ENCODE assay signal across 8 cellular contexts in the genomic region with DNA sequence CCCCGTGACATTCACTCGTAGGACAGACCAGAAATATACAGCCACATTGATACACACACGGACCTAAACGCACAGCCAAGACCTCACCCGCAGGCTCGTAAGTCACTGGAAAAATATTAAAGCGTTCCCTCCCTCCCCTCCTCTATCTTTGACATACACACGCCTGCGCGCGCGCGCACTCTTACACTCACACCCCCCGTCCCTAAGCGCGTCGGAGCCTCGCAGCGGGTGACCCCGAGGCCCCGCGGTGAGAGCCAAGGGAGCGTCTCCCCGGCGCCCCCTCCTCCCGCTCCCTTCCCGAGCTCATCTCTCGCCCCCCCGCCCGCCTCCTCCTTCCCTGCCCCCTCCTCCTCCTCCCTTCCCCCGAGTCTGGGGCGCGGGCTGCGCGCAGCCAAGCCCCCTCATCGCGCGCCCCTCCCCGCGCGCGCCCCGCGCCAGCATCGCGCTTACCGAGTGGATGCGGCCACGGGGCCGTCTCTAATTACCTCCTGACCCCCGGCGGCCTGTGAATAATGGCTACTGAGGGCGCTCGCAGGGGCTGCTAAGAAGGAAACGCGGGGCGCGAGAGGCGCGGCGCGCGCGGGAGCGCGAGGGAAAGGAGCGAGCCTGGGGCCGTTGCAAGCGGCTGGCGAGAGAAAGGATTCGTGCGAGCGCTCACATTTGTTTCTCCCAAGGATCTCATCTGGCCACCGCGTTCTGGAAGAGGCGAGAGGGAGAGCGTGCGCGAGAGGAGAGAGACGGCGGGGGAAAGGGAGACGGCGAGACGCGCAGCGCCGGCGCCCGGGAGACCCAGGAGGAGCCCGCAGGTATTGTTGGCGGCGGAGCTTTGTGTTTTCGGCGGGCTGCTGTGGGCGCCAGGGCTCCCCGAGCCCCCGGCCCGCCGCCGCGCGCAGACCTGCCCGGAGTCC. TPM values are rescaled to one million over a fixed set of nuclear protein-coding genes. Genes with fewer than 3 reads are reported as not detected.
DNase-seq lines count a peak whose midpoint lies in the region; ATAC-seq, FAIRE-seq and TF ChIP-seq lines count a peak whose summit lies in the region.

No MANE protein-coding gene starts in this region.

- H3K36me3 ChIP-seq in skeletal muscle satellite cell (ENCODE audit: insufficient read depth, low read length): peaks cover 2% of the 10 kb centered on the region

- peak overlapping the region; percentile 63 for H3K9ac ChIP-seq in skeletal muscle satellite cell (ENCODE audit: low read depth, low read length)

- no peaks in the 10 kb centered on the region for H3K27me3 ChIP-seq in skeletal muscle satellite cell (ENCODE audit: control insufficient read depth, insufficient read depth, low read length)

- peaks cover 27% of the 10 kb centered on the region for H3K4me1 ChIP-seq in skeletal muscle satellite cell (ENCODE audit: control insufficient read depth, insufficient read depth, low read length)

- FAIRE-seq in GM12892 (lab: Jason Lieb, UNC): peak; percentile 50

- ATAC-seq in HG03135 (IDR thresholded peaks at IDR 0.05; ENCODE audit: unreplicated experiment): no peak
- ATAC-seq in HG02981 (IDR thresholded peaks at IDR 0.05; ENCODE audit: unreplicated experiment): no peak
- no peak for ATAC-seq in HG03097 (IDR thresholded peaks at IDR 0.05; ENCODE audit: low FRiP score, unreplicated experiment)

- H3K9me3 ChIP-seq in iPS-18c (ENCODE audit: control insufficient read depth, insufficient read depth, low read length) (no peaks in the 10 kb centered on the region), skeletal muscle satellite cell (replicated peaks; ENCODE audit: low read length) (no peaks in the 10 kb centered on the region)

- H3K4me3 ChIP-seq in iPS-18c (ENCODE audit: insufficient read depth, low read depth, low read length): peak overlapping the region; percentile 60
- H3K4me3 ChIP-seq in skeletal muscle satellite cell (ENCODE audit: low read length): peak overlapping the region; percentile 66

- H3K4me2 ChIP-seq in skeletal muscle satellite cell (ENCODE audit: low read length): peak overlapping the region; percentile 97

- TF ChIP-seq POLR2A in GM12892 (IDR thresholded peaks at IDR 0.05; ENCODE audit: low read depth, low read length): no peak

- DNase-seq in GM12892 (ENCODE audit: insufficient read length) (peak; percentile 68), NCI-H748 treated with DMSO at 0.1 percent for 48 hours (lab: John Stamatoyannopoulos, UW) (peak; percentile 70), astrocyte of the hippocampus (ENCODE audit: low read depth, low spot score) (peak; percentile 85)

RNA-seq across cellular contexts. Expression of gene RAI1, which starts 42.4 kb away (rescaled TPM):
- polyA plus RNA-seq in GM12892 (2012; ENCODE audit: missing spikeins): 5.7 TPM
- 7.4 and 8.1 TPM in 2 replicates for total RNA-seq in skeletal muscle satellite cell (2012; rRNA removed)
